17 cellular contexts compared by ENCODE assay signal in genomic region chr14:102450206-102451063, GRCh38.
"Had no signal": no experiment of that assay in that cellular context is flagged by ENCODE, and none has a peak within 500 bp of the region (broad histone marks: within the 10 kb centered on the region; RNA-seq: fewer than 3 reads in every experiment).

No MANE protein-coding gene starts in this region.

- H3K27ac ChIP-seq: body of pancreas, epithelial cell of prostate, sigmoid colon, stomach had no signal

- H3K4me3 Mint-ChIP-seq: activated CD4-positive, alpha-beta memory T cell treated with anti-CD3 and anti-CD28 coated beads, Interleukin-2, amount 10 ng/mL, durations not matched to agents 7 days and 5 days; activated T-cell treated with anti-CD3 and anti-CD28 coated beads, Interleukin-2, amount 50 U/mL, for 24 hours; nephron; WTC11 had no signal

- H3K4me3 ChIP-seq: body of pancreas, sigmoid colon, stomach had no signal

- H3K9me3 Mint-ChIP-seq: activated CD4-positive, alpha-beta memory T cell treated with anti-CD3 and anti-CD28 coated beads, Interleukin-2, amount 10 ng/mL, durations not matched to agents 7 days and 5 days; activated naive CD4-positive, alpha-beta T cell treated with anti-CD3 and anti-CD28 coated beads, Interleukin-2, amount 50 U/mL, for 72 hours; activated T-cell treated with anti-CD3 and anti-CD28 coated beads, Interleukin-2, amount 50 U/mL, for 24 hours; nephron; WTC11 had no signal

- H3K27me3 ChIP-seq: body of pancreas, sigmoid colon, stomach had no signal

- DNase-seq: activated CD4-positive, alpha-beta memory T cell treated with anti-CD3 and anti-CD28 coated beads, Interleukin-2, amount 10 ng/mL, durations not matched to agents 7 days and 5 days; activated CD4-positive, alpha-beta T cell treated with anti-CD3 and anti-CD28 coated beads for 4 hours; activated effector memory CD4-positive, alpha-beta T cell treated with Interleukin-2 at 50 U/mL for 16 hours; activated T-cell treated with anti-CD3 and anti-CD28 coated beads, Interleukin-2, amount 50 U/mL, for 24 hours; amniotic stem cell; body of pancreas; dermis blood vessel endothelial cell; foreskin melanocyte; stimulated activated CD4-positive, alpha-beta T cell treated with anti-CD3 and anti-CD28 coated beads, Interleukin-12 subunit alpha, Interleukin-12 subunit beta, amount 100 ng/mL, for 4 hours; stimulated activated CD4-positive, alpha-beta T cell treated with anti-CD3 and anti-CD28 coated beads, Interleukin-2, amount 100 ng/mL, for 24 hours; stomach had no signal

- H3K27ac Mint-ChIP-seq: activated CD4-positive, alpha-beta memory T cell treated with anti-CD3 and anti-CD28 coated beads, Interleukin-2, amount 10 ng/mL, durations not matched to agents 7 days and 5 days; activated naive CD4-positive, alpha-beta T cell treated with anti-CD3 and anti-CD28 coated beads, Interleukin-2, amount 50 U/mL, for 72 hours; activated T-cell treated with anti-CD3 and anti-CD28 coated beads, Interleukin-2, amount 50 U/mL, for 24 hours; nephron; WTC11 had no signal

- H3K9me3 ChIP-seq: sigmoid colon, stomach had no signal

- H3K4me1 ChIP-seq: body of pancreas, sigmoid colon, stomach had no signal

- H3K4me1 Mint-ChIP-seq: activated CD4-positive, alpha-beta memory T cell treated with anti-CD3 and anti-CD28 coated beads, Interleukin-2, amount 10 ng/mL, durations not matched to agents 7 days and 5 days; nephron; WTC11 had no signal

- ATAC-seq: activated naive CD4-positive, alpha-beta T cell treated with anti-CD3 and anti-CD28 coated beads, Interleukin-2, amount 50 U/mL, for 72 hours; body of pancreas; left lobe of liver; WTC11 had no signal

- H3K27me3 Mint-ChIP-seq: activated CD4-positive, alpha-beta memory T cell treated with anti-CD3 and anti-CD28 coated beads, Interleukin-2, amount 10 ng/mL, durations not matched to agents 7 days and 5 days; activated T-cell treated with anti-CD3 and anti-CD28 coated beads, Interleukin-2, amount 50 U/mL, for 24 hours had no signal
